Comparison of ENCODE assay signal across 8 cellular contexts in genomic region chr12:12172106-12172511, GRCh38.
DNase-seq lines count a peak whose midpoint lies in the region; ATAC-seq and TF ChIP-seq lines count a peak whose summit lies in the region.

No MANE protein-coding gene starts in this region.

- intact Hi-C loops in heart right ventricle (cut with DNase I) = loop anchor here in 1 of 10 donors (10.0 kb wide), 1 partner anchor 163 kb away; no protein-coding TSS in a partner anchor

- H3K4me1 Mint-ChIP-seq in activated T-cell treated with anti-CD3 and anti-CD28 coated beads, Interleukin-2, amount 50 U/mL, for 4 hours (ENCODE audit: low read depth) = peaks cover 13% of the 10 kb centered on the region
- H3K4me1 Mint-ChIP-seq in T-helper 17 cell = peaks cover 10% of the 10 kb centered on the region

- no peaks in the 10 kb centered on the region for H3K9me3 Mint-ChIP-seq in activated T-cell treated with anti-CD3 and anti-CD28 coated beads, Interleukin-2, amount 50 U/mL, for 4 hours

- H2BK15ac ChIP-seq in mesenchymal stem cell (ENCODE audit: low read depth, poor library complexity, severe bottlenecking) = no peak overlapping the region
- no peak overlapping the region for H2BK15ac ChIP-seq in mesendoderm (replicated peaks; ENCODE audit: low read depth)

- H3K4me1 ChIP-seq in mesenchymal stem cell (ENCODE audit: control insufficient read depth, insufficient read depth, low read depth, low read length) = no peaks in the 10 kb centered on the region
- H3K4me1 ChIP-seq in heart right ventricle = peaks cover 0 to 11% (median 0%) of the 10 kb centered on the region in 9 donors
- no peaks in the 10 kb centered on the region for H3K4me1 ChIP-seq in mesendoderm (ENCODE audit: control insufficient read depth, low read depth, low read length)

- H3K36me3 ChIP-seq in mesenchymal stem cell (ENCODE audit: control insufficient read depth in 1 of 2, insufficient read depth in 2 of 2, low read depth in 1 of 2, low read length in 2 of 2) = no peaks in the 10 kb centered on the region
- H3K36me3 ChIP-seq in heart right ventricle = peaks cover 0 to 2% (median 0%) of the 10 kb centered on the region in 9 donors
- H3K36me3 ChIP-seq in mesendoderm (ENCODE audit: control insufficient read depth, insufficient read depth, low read length) = no peaks in the 10 kb centered on the region

- no peak for TF ChIP-seq CTCF in heart right ventricle (IDR thresholded peaks at IDR 0.05)

- H3K27ac ChIP-seq in mesenchymal stem cell (ENCODE audit: low read length, poor library complexity, severe bottlenecking) (no peak overlapping the region), heart right ventricle (no peak overlapping the region), mesendoderm (ENCODE audit: low read depth, low read length) (no peak overlapping the region)

- H2BK12ac ChIP-seq in mesenchymal stem cell (ENCODE audit: low read length in 2 of 2) = no peak overlapping the region

- no peak overlapping the region for H3K4ac ChIP-seq in mesenchymal stem cell (ENCODE audit: low read depth in 1 of 2, low read length in 2 of 2)
- H3K4ac ChIP-seq in mesendoderm (ENCODE audit: low read depth, low read length) = no peak overlapping the region

- H3K27me3 Mint-ChIP-seq in activated T-cell treated with anti-CD3 and anti-CD28 coated beads, Interleukin-2, amount 50 U/mL, for 4 hours (ENCODE audit: low read depth) = peaks cover 12% of the 10 kb centered on the region
- peaks cover 6% of the 10 kb centered on the region for H3K27me3 Mint-ChIP-seq in T-helper 17 cell

- H2AFZ ChIP-seq in mesenchymal stem cell (ENCODE audit: low read depth, low read length) = no peak overlapping the region

- H3K36me3 Mint-ChIP-seq in activated T-cell treated with anti-CD3 and anti-CD28 coated beads, Interleukin-2, amount 50 U/mL, for 4 hours (ENCODE audit: insufficient read depth) = peaks cover 3% of the 10 kb centered on the region
- H3K36me3 Mint-ChIP-seq in T-helper 17 cell (ENCODE audit: low read depth) = no peaks in the 10 kb centered on the region

- peaks cover 2% of the 10 kb centered on the region for H3K79me2 ChIP-seq in mesendoderm (ENCODE audit: control insufficient read depth, insufficient read depth, low read length)

- H2AK5ac ChIP-seq in mesenchymal stem cell (ENCODE audit: low read length, severe bottlenecking) (no peak overlapping the region), mesendoderm (ENCODE audit: low read length) (no peak overlapping the region)

- H3K4me2 ChIP-seq in mesenchymal stem cell (ENCODE audit: low read length, poor library complexity, severe bottlenecking) = no peak overlapping the region
- no peak overlapping the region for H3K4me2 ChIP-seq in mesendoderm (ENCODE audit: low read length)

- no peak overlapping the region for H3K56ac ChIP-seq in mesendoderm (ENCODE audit: low read length)

- H4K91ac ChIP-seq in mesenchymal stem cell (ENCODE audit: low read length) = no peak overlapping the region

- H3K14ac ChIP-seq in mesenchymal stem cell (ENCODE audit: low read length in 2 of 2) = no peak overlapping the region

- H3K27me3 ChIP-seq in mesenchymal stem cell (ENCODE audit: control insufficient read depth in 1 of 2, insufficient read depth in 1 of 2, low read length in 2 of 2) = no peaks in the 10 kb centered on the region
- no peaks in the 10 kb centered on the region for H3K27me3 ChIP-seq in heart right ventricle
- H3K27me3 ChIP-seq in mesendoderm (ENCODE audit: insufficient read depth, low read length, poor library complexity) = no peaks in the 10 kb centered on the region

- ATAC-seq in activated T-cell treated with anti-CD3 and anti-CD28 coated beads, Interleukin-2, amount 50 U/mL, for 4 hours = peak; percentile 85 to 91
- ATAC-seq in HG02938 (IDR thresholded peaks at IDR 0.05; ENCODE audit: unreplicated experiment) (peak; percentile 95), T-helper 17 cell (peak; percentile 59), heart right ventricle (no peak)

- H2BK5ac ChIP-seq in mesenchymal stem cell (ENCODE audit: low read depth, low read length, poor library complexity, severe bottlenecking) = no peak overlapping the region
- no peak overlapping the region for H2BK5ac ChIP-seq in mesendoderm (ENCODE audit: low read length)

- no peak overlapping the region for H3K4me3 Mint-ChIP-seq in activated T-cell treated with anti-CD3 and anti-CD28 coated beads, Interleukin-2, amount 50 U/mL, for 4 hours
- no peak overlapping the region for H3K4me3 Mint-ChIP-seq in T-helper 17 cell

- 56% methylated on average over 1 of the region's 1 CpG for WGBS in mesenchymal stem cell
- 63 to 69% methylated on average over 1 of the region's 1 CpG for WGBS in heart right ventricle, 2 donors
- WGBS in mesendoderm (ENCODE audit: extremely low coverage, insufficient coverage, low lambda C conversion rate) = no CpG with 5 or more reads among the region's 1 CpG

- no peak overlapping the region for H3K18ac ChIP-seq in mesenchymal stem cell (ENCODE audit: low read depth in 1 of 2, low read length in 2 of 2)
- no peak overlapping the region for H3K18ac ChIP-seq in mesendoderm (ENCODE audit: low read length)

- DNase-seq in activated T-cell treated with anti-CD3 and anti-CD28 coated beads, Interleukin-2, amount 50 U/mL, for 4 hours = no peak
- DNase-seq in activated T-cell treated with anti-CD3 and anti-CD28 coated beads for 4 hours (no peak), T-helper 17 cell (no peak), mesenchymal stem cell (peak; percentile 47), AML-193 (lab: John Stamatoyannopoulos, UW) (no peak), heart right ventricle (no peak), mesendoderm (no peak)

- H3K9ac ChIP-seq in mesenchymal stem cell (ENCODE audit: low read length) (no peak overlapping the region), mesendoderm (ENCODE audit: low read length) (no peak overlapping the region)

- H2BK120ac ChIP-seq in mesenchymal stem cell (ENCODE audit: low read depth, low read length) = no peak overlapping the region
- H2BK120ac ChIP-seq in mesendoderm (ENCODE audit: low read depth, low read length) = no peak overlapping the region

- no peaks in the 10 kb centered on the region for H3K9me3 ChIP-seq in T-helper 17 cell (ENCODE audit: control insufficient read depth, low read length, poor library complexity, severe bottlenecking)
- no peaks in the 10 kb centered on the region for H3K9me3 ChIP-seq in mesenchymal stem cell (ENCODE audit: control insufficient read depth, low read length)
- H3K9me3 ChIP-seq in heart right ventricle = no peaks in the 10 kb centered on the region

- H3K79me1 ChIP-seq in mesenchymal stem cell (replicated peaks; ENCODE audit: low read length, poor library complexity, severe bottlenecking) = peaks cover 10% of the 10 kb centered on the region
- H3K79me1 ChIP-seq in mesendoderm (ENCODE audit: low read length) = peaks cover 2% of the 10 kb centered on the region

- H4K8ac ChIP-seq in mesenchymal stem cell (ENCODE audit: low read length) (no peak overlapping the region), mesendoderm (ENCODE audit: low read depth, low read length) (no peak overlapping the region)

- H3K27ac Mint-ChIP-seq in T-helper 17 cell = no peak overlapping the region

- no peak overlapping the region for H3K4me3 ChIP-seq in mesenchymal stem cell (ENCODE audit: insufficient read depth in 1 of 2, low read depth in 1 of 2, low read length in 2 of 2)
- no peak overlapping the region for H3K4me3 ChIP-seq in heart right ventricle
- no peak overlapping the region for H3K4me3 ChIP-seq in mesendoderm (ENCODE audit: low read length)

- no peak overlapping the region for H4K5ac ChIP-seq in mesendoderm (ENCODE audit: low read length)

- H3K23ac ChIP-seq in mesenchymal stem cell (ENCODE audit: low read length in 2 of 2) (no peak overlapping the region), mesendoderm (ENCODE audit: low read length) (no peak overlapping the region)

Comparison
In these comparisons a context has a peak if more than half of its experiments do, and no peak if none do; other contexts are left out.
1. ATAC-seq: peak in activated T-cell treated with anti-CD3 and anti-CD28 coated beads, Interleukin-2, amount 50 U/mL, for 4 hours (2 of 2), HG02938 (single experiment) and T-helper 17 cell (single experiment); none in heart right ventricle (0 of 8).